ENCODE assay signal across 10 cellular contexts in the genomic region with DNA sequence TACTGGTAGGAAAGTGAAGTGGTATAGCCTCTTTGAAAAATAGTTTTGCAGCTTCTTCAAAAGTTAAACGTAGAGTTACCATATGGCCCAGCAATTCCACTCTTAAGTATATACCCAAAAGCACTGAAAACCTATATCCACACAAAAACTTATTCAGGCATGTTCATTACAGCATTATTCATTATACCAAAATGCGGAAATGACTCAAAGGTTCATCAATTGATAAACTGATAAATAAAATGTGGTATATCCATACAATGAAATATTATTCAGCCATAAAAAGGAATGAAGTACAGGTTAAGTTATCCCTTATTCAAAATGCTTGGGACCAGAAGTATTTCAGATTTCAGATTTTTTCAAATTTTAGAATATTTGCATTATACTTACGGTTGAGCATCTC.
"Had no signal": no experiment of that assay in that cellular context is flagged by ENCODE, and none has a peak within 500 bp of the region (broad histone marks: within the 10 kb centered on the region; RNA-seq: fewer than 3 reads in every experiment).

No MANE protein-coding gene starts in this region.

- H3K9me3 ChIP-seq: HAP-1 had no signal

- H3K27ac ChIP-seq: GM23248 had no signal

- H3K4me2 ChIP-seq: GM23338 had no signal

- ATAC-seq: GM23338, HCT116 had no signal

- H3K4me3 ChIP-seq: GM23248, GM23338, HAP-1 had no signal

- H2AFZ ChIP-seq: GM23248, GM23338 had no signal

- DNase-seq: GM23248, GOT3, H7, H9, HCEC 1CT, HFFc6 had no signal

- H3K36me3 ChIP-seq: HAP-1 had no signal

- FAIRE-seq: H54 had no signal

- H3K4me1 ChIP-seq: HAP-1 had no signal

- H3K9ac ChIP-seq: GM23248 had no signal
